ENCODE assay signal across 26 cellular contexts in the genomic region with DNA sequence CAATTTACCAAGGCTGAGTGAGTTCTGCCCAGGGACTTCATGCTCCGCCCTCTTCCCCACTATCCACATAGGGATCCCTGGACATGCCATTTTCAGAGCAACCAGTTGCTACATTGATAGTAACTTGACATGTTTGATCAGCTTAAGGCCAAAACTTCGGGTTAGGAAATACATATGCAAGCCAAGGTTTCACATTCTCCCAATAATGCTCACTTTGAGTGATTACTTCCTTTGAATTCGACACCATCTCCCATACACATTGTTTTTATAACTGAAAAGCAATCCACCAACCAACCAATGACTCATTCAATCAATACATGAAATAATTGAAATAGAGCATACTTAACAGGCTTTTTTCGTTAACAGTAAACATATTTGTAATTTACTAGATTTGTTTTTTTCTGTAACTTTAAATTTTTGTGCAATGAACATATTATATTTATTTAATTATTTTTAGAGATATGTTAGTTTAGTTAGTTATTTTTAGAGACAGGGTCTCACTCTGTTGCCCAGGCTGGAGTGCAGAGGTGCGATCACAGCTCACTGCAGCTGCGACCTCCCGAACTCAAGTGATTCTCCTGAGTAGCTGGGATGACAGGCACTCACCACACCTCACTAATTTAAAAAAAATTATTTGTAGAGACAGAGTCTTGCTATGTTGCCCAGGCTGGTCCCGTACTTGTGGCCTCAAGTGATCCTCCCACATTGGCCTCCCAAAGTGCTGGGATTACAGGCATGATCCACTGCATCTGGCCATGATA.
"Had no signal": no experiment of that assay in that cellular context is flagged by ENCODE, and none has a peak within 500 bp of the region (broad histone marks: within the 10 kb centered on the region; RNA-seq: fewer than 3 reads in every experiment).

No MANE protein-coding gene starts in this region.

- H3K27me3 Mint-ChIP-seq: activated CD4-positive, alpha-beta memory T cell treated with anti-CD3 and anti-CD28 coated beads for 36 hours; activated CD8-positive, alpha-beta memory T cell treated with anti-CD3 and anti-CD28 coated beads, Interleukin-2, amount 10 ng/mL, durations not matched to agents 7 days and 5 days; dendritic cell treated with granulocyte-macrophage colony-stimulating factor and Interleukin-4, amounts not matched to agents 40 ng/mL and 50 ng/mL, for 4 days; type B pancreatic cell had no signal

- H3K36me3 ChIP-seq: esophagus squamous epithelium, left ventricle myocardium inferior, neutrophil, ovary, right atrium auricular region had no signal

- H3K4me1 ChIP-seq: testis had no signal

- H3K4me2 ChIP-seq: hepatocyte had no signal

- H3K4me3 Mint-ChIP-seq: activated CD4-positive, alpha-beta memory T cell treated with anti-CD3 and anti-CD28 coated beads for 36 hours; activated CD8-positive, alpha-beta memory T cell treated with anti-CD3 and anti-CD28 coated beads, Interleukin-2, amount 10 ng/mL, durations not matched to agents 7 days and 5 days; activated naive CD8-positive, alpha-beta T cell treated with anti-CD3 and anti-CD28 coated beads, Interleukin-2, amount 50 U/mL, for 24 hours; dendritic cell treated with granulocyte-macrophage colony-stimulating factor and Interleukin-4, amounts not matched to agents 40 ng/mL and 50 ng/mL, for 4 days; immature natural killer cell; mesothelial cell of epicardium; naive thymus-derived CD8-positive, alpha-beta T cell; stimulated activated memory B cell treated with anti-CD40 and anti-IgM and Interleukin-4, amounts not matched to agents 10 μg/mL and 1 μg/mL and 100 μg/mL, for 72 hours; type B pancreatic cell had no signal

- H3K27ac ChIP-seq: hepatocyte, left ventricle myocardium inferior, neutrophil, ovary, psoas muscle, right atrium auricular region, SK-N-MC, testis had no signal

- H3K9me3 ChIP-seq: esophagus squamous epithelium, left ventricle myocardium inferior, neutrophil, ovary, psoas muscle, right atrium auricular region, testis had no signal

- H3K4me3 ChIP-seq: esophagus squamous epithelium, hepatocyte, left ventricle myocardium inferior, ovary, psoas muscle, right atrium auricular region, SK-N-MC, testis had no signal

- H3K9me3 Mint-ChIP-seq: activated CD4-positive, alpha-beta memory T cell treated with anti-CD3 and anti-CD28 coated beads for 36 hours; activated naive CD8-positive, alpha-beta T cell treated with anti-CD3 and anti-CD28 coated beads, Interleukin-2, amount 50 U/mL, for 24 hours; dendritic cell treated with granulocyte-macrophage colony-stimulating factor and Interleukin-4, amounts not matched to agents 40 ng/mL and 50 ng/mL, for 4 days; mesothelial cell of epicardium; stimulated activated memory B cell treated with anti-CD40 and anti-IgM and Interleukin-4, amounts not matched to agents 10 μg/mL and 1 μg/mL and 100 μg/mL, for 72 hours; type B pancreatic cell had no signal

- H2AFZ ChIP-seq: hepatocyte had no signal

- H3K27ac Mint-ChIP-seq: activated CD4-positive, alpha-beta memory T cell treated with anti-CD3 and anti-CD28 coated beads for 36 hours; activated CD8-positive, alpha-beta memory T cell treated with anti-CD3 and anti-CD28 coated beads, Interleukin-2, amount 10 ng/mL, durations not matched to agents 7 days and 5 days; activated naive CD8-positive, alpha-beta T cell treated with anti-CD3 and anti-CD28 coated beads, Interleukin-2, amount 50 U/mL, for 24 hours; dendritic cell treated with granulocyte-macrophage colony-stimulating factor and Interleukin-4, amounts not matched to agents 40 ng/mL and 50 ng/mL, for 4 days; mesothelial cell of epicardium; stimulated activated memory B cell treated with anti-CD40 and anti-IgM and Interleukin-4, amounts not matched to agents 10 μg/mL and 1 μg/mL and 100 μg/mL, for 72 hours had no signal

- DNase-seq: activated CD4-positive, alpha-beta memory T cell treated with anti-CD3 and anti-CD28 coated beads for 36 hours; activated CD4-positive, alpha-beta T cell treated with anti-CD3 and anti-CD28 coated beads for 48 hours; activated CD8-positive, alpha-beta memory T cell treated with anti-CD3 and anti-CD28 coated beads, Interleukin-2, amount 10 ng/mL, durations not matched to agents 7 days and 5 days; activated gamma-delta T cell; activated naive CD4-positive, alpha-beta T cell treated with anti-CD3 and anti-CD28 coated beads, Interleukin-2, amount 50 U/mL, for 16 hours; activated naive CD8-positive, alpha-beta T cell treated with anti-CD3 and anti-CD28 coated beads, Interleukin-2, amount 50 U/mL, for 24 hours; activated T-cell treated with anti-CD3 and anti-CD28 coated beads for 4 hours; caudate nucleus; effector CD4-positive, alpha-beta T cell; esophagus squamous epithelium; foreskin melanocyte; glutamatergic neuron; immature natural killer cell; left ventricle myocardium inferior; naive thymus-derived CD8-positive, alpha-beta T cell; ovary; psoas muscle; testis had no signal

- H3K4me1 Mint-ChIP-seq: activated CD8-positive, alpha-beta memory T cell treated with anti-CD3 and anti-CD28 coated beads, Interleukin-2, amount 10 ng/mL, durations not matched to agents 7 days and 5 days; activated naive CD8-positive, alpha-beta T cell treated with anti-CD3 and anti-CD28 coated beads, Interleukin-2, amount 50 U/mL, for 24 hours; naive thymus-derived CD8-positive, alpha-beta T cell; stimulated activated memory B cell treated with anti-CD40 and anti-IgM and Interleukin-4, amounts not matched to agents 10 μg/mL and 1 μg/mL and 100 μg/mL, for 72 hours had no signal

- H3K27me3 ChIP-seq: esophagus squamous epithelium, hepatocyte, neutrophil, ovary, right atrium auricular region, testis had no signal

- H3K36me3 Mint-ChIP-seq: activated CD4-positive, alpha-beta memory T cell treated with anti-CD3 and anti-CD28 coated beads for 36 hours; activated CD8-positive, alpha-beta memory T cell treated with anti-CD3 and anti-CD28 coated beads, Interleukin-2, amount 10 ng/mL, durations not matched to agents 7 days and 5 days; immature natural killer cell; naive thymus-derived CD8-positive, alpha-beta T cell; stimulated activated memory B cell treated with anti-CD40 and anti-IgM and Interleukin-4, amounts not matched to agents 10 μg/mL and 1 μg/mL and 100 μg/mL, for 72 hours had no signal

- ATAC-seq: activated CD8-positive, alpha-beta memory T cell treated with anti-CD3 and anti-CD28 coated beads, Interleukin-2, amount 10 ng/mL, durations not matched to agents 7 days and 5 days; activated naive CD8-positive, alpha-beta T cell treated with anti-CD3 and anti-CD28 coated beads, Interleukin-2, amount 50 U/mL, for 24 hours; naive thymus-derived CD8-positive, alpha-beta T cell; psoas muscle; stimulated activated memory B cell treated with anti-CD40 and anti-IgM and Interleukin-4, amounts not matched to agents 10 μg/mL and 1 μg/mL and 100 μg/mL, for 72 hours had no signal
